ENCODE assay signal across 1 cellular context in the genomic region with DNA sequence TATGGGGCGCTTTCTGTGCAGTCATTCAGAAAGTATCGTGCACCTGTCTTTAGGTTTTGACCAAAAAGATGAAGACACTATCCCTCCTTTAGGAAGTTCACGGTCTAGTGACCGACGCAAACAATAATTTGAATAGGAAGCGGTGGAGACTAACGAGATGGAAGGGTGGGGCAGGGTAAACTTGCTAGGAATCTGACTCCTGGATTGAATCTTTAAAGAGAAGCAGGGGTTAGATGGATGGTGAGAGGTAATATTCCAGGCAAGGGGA.
TF ChIP-seq lines count a peak whose summit lies in the region.

No MANE protein-coding gene starts in this region.

TF ChIP-seq in GM12878, 131 proteins besides CTCF, POLR2A, EP300 and RAD21 (continued from another document):
- TF ChIP-seq ZNF217 (IDR thresholded peaks at IDR 0.05) (no peak), ZNF384 (IDR thresholded peaks at IDR 0.05; ENCODE audit: borderline replicate concordance, low read depth, low read length) (no peak), CREM (IDR thresholded peaks at IDR 0.05; ENCODE audit: low read depth) (no peak), CBX5 (IDR thresholded peaks at IDR 0.05; ENCODE audit: low read depth) (0 out of 2 replicates have a peak, but pooled peaks have one; percentile 2), ETV6 (conservative IDR thresholded peaks at IDR 0.05 in 1 of 2, IDR thresholded peaks at IDR 0.05 in 1 of 2; ENCODE audit: borderline replicate concordance in 1 of 2, low read depth in 1 of 2) (no peak; a peak in 1 of 4 replicates), JUNB (IDR thresholded peaks at IDR 0.05) (peak; percentile 45; the same call in 1 of the 2 replicates), PML (IDR thresholded peaks at IDR 0.05; ENCODE audit: low read length) (0 out of 2 replicates have a peak, but pooled peaks have one; percentile 54), PAX5 (IDR thresholded peaks at IDR 0.05; ENCODE audit: borderline replicate concordance, low read depth, low read length) (peak; percentile 53; the same call in 1 of the 2 replicates), RUNX3 (IDR thresholded peaks at IDR 0.05; ENCODE audit: low read length) (0 out of 2 replicates have a peak, but pooled peaks have one; percentile 6)
- TF ChIP-seq, protein P1, sequence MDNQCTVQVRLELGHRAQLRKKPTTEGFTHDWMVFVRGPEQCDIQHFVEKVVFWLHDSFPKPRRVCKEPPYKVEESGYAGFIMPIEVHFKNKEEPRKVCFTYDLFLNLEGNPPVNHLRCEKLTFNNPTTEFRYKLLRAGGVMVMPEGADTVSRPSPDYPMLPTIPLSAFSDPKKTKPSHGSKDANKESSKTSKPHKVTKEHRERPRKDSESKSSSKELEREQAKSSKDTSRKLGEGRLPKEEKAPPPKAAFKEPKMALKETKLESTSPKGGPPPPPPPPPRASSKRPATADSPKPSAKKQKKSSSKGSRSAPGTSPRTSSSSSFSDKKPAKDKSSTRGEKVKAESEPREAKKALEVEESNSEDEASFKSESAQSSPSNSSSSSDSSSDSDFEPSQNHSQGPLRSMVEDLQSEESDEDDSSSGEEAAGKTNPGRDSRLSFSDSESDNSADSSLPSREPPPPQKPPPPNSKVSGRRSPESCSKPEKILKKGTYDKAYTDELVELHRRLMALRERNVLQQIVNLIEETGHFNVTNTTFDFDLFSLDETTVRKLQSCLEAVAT (IDR thresholded peaks at IDR 0.05): peak; percentile 44; the same call in 1 of the 2 replicates
- TF ChIP-seq, protein P2, sequence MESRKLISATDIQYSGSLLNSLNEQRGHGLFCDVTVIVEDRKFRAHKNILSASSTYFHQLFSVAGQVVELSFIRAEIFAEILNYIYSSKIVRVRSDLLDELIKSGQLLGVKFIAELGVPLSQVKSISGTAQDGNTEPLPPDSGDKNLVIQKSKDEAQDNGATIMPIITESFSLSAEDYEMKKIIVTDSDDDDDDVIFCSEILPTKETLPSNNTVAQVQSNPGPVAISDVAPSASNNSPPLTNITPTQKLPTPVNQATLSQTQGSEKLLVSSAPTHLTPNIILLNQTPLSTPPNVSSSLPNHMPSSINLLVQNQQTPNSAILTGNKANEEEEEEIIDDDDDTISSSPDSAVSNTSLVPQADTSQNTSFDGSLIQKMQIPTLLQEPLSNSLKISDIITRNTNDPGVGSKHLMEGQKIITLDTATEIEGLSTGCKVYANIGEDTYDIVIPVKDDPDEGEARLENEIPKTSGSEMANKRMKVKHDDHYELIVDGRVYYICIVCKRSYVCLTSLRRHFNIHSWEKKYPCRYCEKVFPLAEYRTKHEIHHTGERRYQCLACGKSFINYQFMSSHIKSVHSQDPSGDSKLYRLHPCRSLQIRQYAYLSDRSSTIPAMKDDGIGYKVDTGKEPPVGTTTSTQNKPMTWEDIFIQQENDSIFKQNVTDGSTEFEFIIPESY (IDR thresholded peaks at IDR 0.05): 0 out of 2 replicates have a peak, but pooled peaks have one; percentile 0
- TF ChIP-seq, protein P3, sequence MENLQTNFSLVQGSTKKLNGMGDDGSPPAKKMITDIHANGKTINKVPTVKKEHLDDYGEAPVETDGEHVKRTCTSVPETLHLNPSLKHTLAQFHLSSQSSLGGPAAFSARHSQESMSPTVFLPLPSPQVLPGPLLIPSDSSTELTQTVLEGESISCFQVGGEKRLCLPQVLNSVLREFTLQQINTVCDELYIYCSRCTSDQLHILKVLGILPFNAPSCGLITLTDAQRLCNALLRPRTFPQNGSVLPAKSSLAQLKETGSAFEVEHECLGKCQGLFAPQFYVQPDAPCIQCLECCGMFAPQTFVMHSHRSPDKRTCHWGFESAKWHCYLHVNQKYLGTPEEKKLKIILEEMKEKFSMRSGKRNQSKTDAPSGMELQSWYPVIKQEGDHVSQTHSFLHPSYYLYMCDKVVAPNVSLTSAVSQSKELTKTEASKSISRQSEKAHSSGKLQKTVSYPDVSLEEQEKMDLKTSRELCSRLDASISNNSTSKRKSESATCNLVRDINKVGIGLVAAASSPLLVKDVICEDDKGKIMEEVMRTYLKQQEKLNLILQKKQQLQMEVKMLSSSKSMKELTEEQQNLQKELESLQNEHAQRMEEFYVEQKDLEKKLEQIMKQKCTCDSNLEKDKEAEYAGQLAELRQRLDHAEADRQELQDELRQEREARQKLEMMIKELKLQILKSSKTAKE (IDR thresholded peaks at IDR 0.05; ENCODE audit: low read depth, poor library complexity, severe bottlenecking): peak; percentile 6
